Comparison of ENCODE assay signal across 1 cellular context in genomic region chr2:26345554-26346453, GRCh38.
TF ChIP-seq lines count a peak whose summit lies in the region.

A gene with protein sequence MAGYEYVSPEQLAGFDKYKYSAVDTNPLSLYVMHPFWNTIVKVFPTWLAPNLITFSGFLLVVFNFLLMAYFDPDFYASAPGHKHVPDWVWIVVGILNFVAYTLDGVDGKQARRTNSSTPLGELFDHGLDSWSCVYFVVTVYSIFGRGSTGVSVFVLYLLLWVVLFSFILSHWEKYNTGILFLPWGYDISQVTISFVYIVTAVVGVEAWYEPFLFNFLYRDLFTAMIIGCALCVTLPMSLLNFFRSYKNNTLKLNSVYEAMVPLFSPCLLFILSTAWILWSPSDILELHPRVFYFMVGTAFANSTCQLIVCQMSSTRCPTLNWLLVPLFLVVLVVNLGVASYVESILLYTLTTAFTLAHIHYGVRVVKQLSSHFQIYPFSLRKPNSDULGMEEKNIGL (plus strand): TSS chr2:26346143. CDS start chr2:26346233, 90 bp downstream.

TF ChIP-seq in K562, 482 proteins besides CTCF, POLR2A, EP300 and RAD21 (continued from another document and continues in another):
- TF ChIP-seq MGA (IDR thresholded peaks at IDR 0.05) = 0 out of 2 replicates have a peak, but pooled peaks have one; percentile 9
- no peak for TF ChIP-seq JUN (IDR thresholded peaks at IDR 0.05; ENCODE audit: borderline replicate concordance, low read depth, low read length)
- TF ChIP-seq JUN (CRISPR knock-in tag; IDR thresholded peaks at IDR 0.05; ENCODE audit: borderline replicate concordance) = 0 out of 2 replicates have a peak, but pooled peaks have one; percentile 27
- TF ChIP-seq PCBP1 (IDR thresholded peaks at IDR 0.05; ENCODE audit: low read depth, low read length, poor library complexity, severe bottlenecking) = peak; percentile 80
- TF ChIP-seq POLR2H (tag; IDR thresholded peaks at IDR 0.05; ENCODE audit: low read depth) = peak; percentile 79
- TF ChIP-seq TAF1 (IDR thresholded peaks at IDR 0.05; ENCODE audit: control insufficient read depth, extremely low read depth, insufficient read depth, low read length, severe bottlenecking) = peak; percentile 89
- TF ChIP-seq CREM (IDR thresholded peaks at IDR 0.05; ENCODE audit: low read depth) = peak; percentile 84
- TF ChIP-seq, protein P1, sequence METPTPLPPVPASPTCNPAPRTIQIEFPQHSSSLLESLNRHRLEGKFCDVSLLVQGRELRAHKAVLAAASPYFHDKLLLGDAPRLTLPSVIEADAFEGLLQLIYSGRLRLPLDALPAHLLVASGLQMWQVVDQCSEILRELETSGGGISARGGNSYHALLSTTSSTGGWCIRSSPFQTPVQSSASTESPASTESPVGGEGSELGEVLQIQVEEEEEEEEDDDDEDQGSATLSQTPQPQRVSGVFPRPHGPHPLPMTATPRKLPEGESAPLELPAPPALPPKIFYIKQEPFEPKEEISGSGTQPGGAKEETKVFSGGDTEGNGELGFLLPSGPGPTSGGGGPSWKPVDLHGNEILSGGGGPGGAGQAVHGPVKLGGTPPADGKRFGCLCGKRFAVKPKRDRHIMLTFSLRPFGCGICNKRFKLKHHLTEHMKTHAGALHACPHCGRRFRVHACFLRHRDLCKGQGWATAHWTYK (CRISPR knock-in tag; IDR thresholded peaks at IDR 0.05) = peak; percentile 59
- TF ChIP-seq, protein P2, sequence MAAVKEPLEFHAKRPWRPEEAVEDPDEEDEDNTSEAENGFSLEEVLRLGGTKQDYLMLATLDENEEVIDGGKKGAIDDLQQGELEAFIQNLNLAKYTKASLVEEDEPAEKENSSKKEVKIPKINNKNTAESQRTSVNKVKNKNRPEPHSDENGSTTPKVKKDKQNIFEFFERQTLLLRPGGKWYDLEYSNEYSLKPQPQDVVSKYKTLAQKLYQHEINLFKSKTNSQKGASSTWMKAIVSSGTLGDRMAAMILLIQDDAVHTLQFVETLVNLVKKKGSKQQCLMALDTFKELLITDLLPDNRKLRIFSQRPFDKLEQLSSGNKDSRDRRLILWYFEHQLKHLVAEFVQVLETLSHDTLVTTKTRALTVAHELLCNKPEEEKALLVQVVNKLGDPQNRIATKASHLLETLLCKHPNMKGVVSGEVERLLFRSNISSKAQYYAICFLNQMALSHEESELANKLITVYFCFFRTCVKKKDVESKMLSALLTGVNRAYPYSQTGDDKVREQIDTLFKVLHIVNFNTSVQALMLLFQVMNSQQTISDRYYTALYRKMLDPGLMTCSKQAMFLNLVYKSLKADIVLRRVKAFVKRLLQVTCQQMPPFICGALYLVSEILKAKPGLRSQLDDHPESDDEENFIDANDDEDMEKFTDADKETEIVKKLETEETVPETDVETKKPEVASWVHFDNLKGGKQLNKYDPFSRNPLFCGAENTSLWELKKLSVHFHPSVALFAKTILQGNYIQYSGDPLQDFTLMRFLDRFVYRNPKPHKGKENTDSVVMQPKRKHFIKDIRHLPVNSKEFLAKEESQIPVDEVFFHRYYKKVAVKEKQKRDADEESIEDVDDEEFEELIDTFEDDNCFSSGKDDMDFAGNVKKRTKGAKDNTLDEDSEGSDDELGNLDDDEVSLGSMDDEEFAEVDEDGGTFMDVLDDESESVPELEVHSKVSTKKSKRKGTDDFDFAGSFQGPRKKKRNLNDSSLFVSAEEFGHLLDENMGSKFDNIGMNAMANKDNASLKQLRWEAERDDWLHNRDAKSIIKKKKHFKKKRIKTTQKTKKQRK (IDR thresholded peaks at IDR 0.05; ENCODE audit: borderline replicate concordance, low read depth, low read length) = no peak; the same call in 1 of the 2 replicates
- peak; percentile 34; the same call in 1 of the 2 replicates for TF ChIP-seq DMBX1 (CRISPR knock-in tag; IDR thresholded peaks at IDR 0.05; ENCODE audit: borderline replicate concordance)
- peak; percentile 36; the same call in 1 of the 2 replicates for TF ChIP-seq E2F4 (CRISPR knock-in tag; IDR thresholded peaks at IDR 0.05; ENCODE audit: low read depth)
- TF ChIP-seq ZNF740 (CRISPR knock-in tag; IDR thresholded peaks at IDR 0.05) = peak; percentile 82
- no peak; a peak in 1 of 4 replicates for TF ChIP-seq ZNF740 (tag; IDR thresholded peaks at IDR 0.05)
- TF ChIP-seq, protein P3, sequence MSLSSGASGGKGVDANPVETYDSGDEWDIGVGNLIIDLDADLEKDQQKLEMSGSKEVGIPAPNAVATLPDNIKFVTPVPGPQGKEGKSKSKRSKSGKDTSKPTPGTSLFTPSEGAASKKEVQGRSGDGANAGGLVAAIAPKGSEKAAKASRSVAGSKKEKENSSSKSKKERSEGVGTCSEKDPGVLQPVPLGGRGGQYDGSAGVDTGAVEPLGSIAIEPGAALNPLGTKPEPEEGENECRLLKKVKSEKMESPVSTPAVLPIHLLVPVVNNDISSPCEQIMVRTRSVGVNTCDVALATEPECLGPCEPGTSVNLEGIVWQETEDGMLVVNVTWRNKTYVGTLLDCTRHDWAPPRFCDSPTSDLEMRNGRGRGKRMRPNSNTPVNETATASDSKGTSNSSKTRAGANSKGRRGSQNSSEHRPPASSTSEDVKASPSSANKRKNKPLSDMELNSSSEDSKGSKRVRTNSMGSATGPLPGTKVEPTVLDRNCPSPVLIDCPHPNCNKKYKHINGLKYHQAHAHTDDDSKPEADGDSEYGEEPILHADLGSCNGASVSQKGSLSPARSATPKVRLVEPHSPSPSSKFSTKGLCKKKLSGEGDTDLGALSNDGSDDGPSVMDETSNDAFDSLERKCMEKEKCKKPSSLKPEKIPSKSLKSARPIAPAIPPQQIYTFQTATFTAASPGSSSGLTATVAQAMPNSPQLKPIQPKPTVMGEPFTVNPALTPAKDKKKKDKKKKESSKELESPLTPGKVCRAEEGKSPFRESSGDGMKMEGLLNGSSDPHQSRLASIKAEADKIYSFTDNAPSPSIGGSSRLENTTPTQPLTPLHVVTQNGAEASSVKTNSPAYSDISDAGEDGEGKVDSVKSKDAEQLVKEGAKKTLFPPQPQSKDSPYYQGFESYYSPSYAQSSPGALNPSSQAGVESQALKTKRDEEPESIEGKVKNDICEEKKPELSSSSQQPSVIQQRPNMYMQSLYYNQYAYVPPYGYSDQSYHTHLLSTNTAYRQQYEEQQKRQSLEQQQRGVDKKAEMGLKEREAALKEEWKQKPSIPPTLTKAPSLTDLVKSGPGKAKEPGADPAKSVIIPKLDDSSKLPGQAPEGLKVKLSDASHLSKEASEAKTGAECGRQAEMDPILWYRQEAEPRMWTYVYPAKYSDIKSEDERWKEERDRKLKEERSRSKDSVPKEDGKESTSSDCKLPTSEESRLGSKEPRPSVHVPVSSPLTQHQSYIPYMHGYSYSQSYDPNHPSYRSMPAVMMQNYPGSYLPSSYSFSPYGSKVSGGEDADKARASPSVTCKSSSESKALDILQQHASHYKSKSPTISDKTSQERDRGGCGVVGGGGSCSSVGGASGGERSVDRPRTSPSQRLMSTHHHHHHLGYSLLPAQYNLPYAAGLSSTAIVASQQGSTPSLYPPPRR (CRISPR knock-in tag; IDR thresholded peaks at IDR 0.05; ENCODE audit: borderline replicate concordance) = no peak
- peak; percentile 85 for TF ChIP-seq ZNF143 (CRISPR knock-in tag; IDR thresholded peaks at IDR 0.05)
- TF ChIP-seq RB1 (IDR thresholded peaks at IDR 0.05; ENCODE audit: low read depth) = peak; percentile 34; the same call in 1 of the 2 replicates
- TF ChIP-seq PRDM10 (IDR thresholded peaks at IDR 0.05; ENCODE audit: partially characterized antibody) = peak; percentile 34
